In genomic region chr20:34709044-34709835, GRCh38 we compare ENCODE assay signal across 8 cellular contexts. TPM values are rescaled to one million over a fixed set of nuclear protein-coding genes. Genes with fewer than 3 reads are reported as not detected.
A peak's percentile ranks its signal among the peaks of the same experiment; 100 is the strongest.
DNase-seq lines count a peak whose midpoint lies in the region; ATAC-seq, FAIRE-seq and TF ChIP-seq lines count a peak whose summit lies in the region.

No MANE protein-coding gene starts in this region.

- TF ChIP-seq CTCF in kidney (IDR thresholded peaks at IDR 0.05; ENCODE audit: borderline replicate concordance, extremely low read depth, insufficient read depth): no peak

- intact Hi-C loops in kidney (cut with DNase I): no loop called here

- DNase-seq in NCI-H187 (lab: John Stamatoyannopoulos, UW) (peak; percentile 65 to 80), NCI-H187 treated with DMSO at 0.1 percent for 48 hours (lab: John Stamatoyannopoulos, UW) (no peak), NCI-H1694 treated with DMSO at 0.1 percent for 48 hours (lab: John Stamatoyannopoulos, UW) (peak; percentile 57), caudate nucleus (lab: John Stamatoyannopoulos, UW) (peak in 57 of 61 donors; percentile 33 to 93 (median 78)), kidney (peak; percentile 94)
- DNase-seq in activated CD4-positive, CD25-positive, alpha-beta regulatory T cell treated with anti-CD3 and anti-CD28 coated beads, Interleukin-2, amount 50 U/mL, for 16 hours (ENCODE audit: low read depth, low spot score): peak; percentile 52
- DNase-seq in stimulated activated CD4-positive, alpha-beta T cell treated with anti-CD3 and anti-CD28 coated beads, Interleukin-15, amount 100 ng/mL, for 48 hours (ENCODE audit: low read depth in 2 of 2): peak; percentile 71 to 76

- no peaks in the 10 kb centered on the region for H3K9me3 ChIP-seq in kidney (ENCODE audit: control insufficient read depth in 1 of 2, low read length in 2 of 2)

- ATAC-seq in HG02840 (IDR thresholded peaks at IDR 0.05; ENCODE audit: low FRiP score, unreplicated experiment): peak; percentile 45

- H3K9ac ChIP-seq in kidney (ENCODE audit: low read length in 2 of 2): peak overlapping the region; percentile 74

- no peak for FAIRE-seq in kidney (lab: Jason Lieb, UNC)

- peak overlapping the region; percentile 59 to 67 for H3K4me3 ChIP-seq in kidney (ENCODE audit: low read length in 2 of 2)

- peaks cover 32 to 42% of the 10 kb centered on the region in 2 donors for H3K4me1 ChIP-seq in kidney (ENCODE audit: control insufficient read depth in 1 of 2, insufficient read depth in 1 of 2, low read depth in 1 of 2, low read length in 2 of 2)

- peaks cover 2 to 10% of the 10 kb centered on the region in 2 donors for H3K36me3 ChIP-seq in kidney (ENCODE audit: control insufficient read depth in 1 of 2, insufficient read depth in 2 of 2, low read length in 2 of 2)

- H3K27ac ChIP-seq in caudate nucleus (ENCODE audit: low read depth, low read length) (peak overlapping the region; percentile 79), kidney (ENCODE audit: low read depth in 2 of 2, low read length in 2 of 2) (peak overlapping the region; percentile 91 to 93)

RNA-seq across cellular contexts. Expression of gene TP53INP2, which starts 5.1 kb away (rescaled TPM):
- 23.3 TPM for total RNA-seq in kidney
- polyA plus RNA-seq in kidney (ENCODE audit: insufficient read depth, low read depth, low replicate concordance): 31.9 TPM

RNA-seq across cellular contexts. Expression of gene PIGU, which starts 32.3 kb away (rescaled TPM):
- 15.9 TPM for total RNA-seq in kidney
- 42.0 TPM for polyA plus RNA-seq in kidney (ENCODE audit: insufficient read depth, low read depth, low replicate concordance)
